Comparison of ENCODE assay signal across 1 cellular context in the genomic region with DNA sequence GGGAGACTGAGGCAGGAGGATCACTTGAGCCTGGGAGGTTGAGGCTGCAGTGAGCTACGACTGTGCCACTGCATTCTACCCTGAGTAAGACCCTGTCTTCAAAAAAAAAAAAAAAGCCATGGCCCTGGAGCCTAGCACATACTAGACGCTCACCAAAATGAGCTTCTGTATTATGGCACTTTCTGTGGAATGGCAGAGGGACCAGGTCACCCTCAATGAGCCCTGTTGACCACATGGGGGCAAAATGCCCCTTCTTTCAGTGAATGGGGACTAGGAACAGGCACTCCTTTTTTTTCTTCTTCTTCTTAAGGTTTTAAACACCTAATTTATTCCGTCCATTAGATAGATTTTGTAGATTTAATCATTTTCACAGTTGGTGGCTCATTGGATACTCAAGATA.
TF ChIP-seq lines count a peak whose summit lies in the region.

No MANE protein-coding gene starts in this region.

TF ChIP-seq in A549, 52 proteins besides CTCF, POLR2A, EP300 and RAD21 (continued from another document):
- TF ChIP-seq REST (IDR thresholded peaks at IDR 0.05) (no peak), POLR2AphosphoS2 (conservative IDR thresholded peaks at IDR 0.05; ENCODE audit: low read length) (no peak), RCOR1 (IDR thresholded peaks at IDR 0.05; ENCODE audit: low read depth, low read length) (no peak), CHD2 (IDR thresholded peaks at IDR 0.05; ENCODE audit: low read length, partially characterized antibody) (no peak), FOSL2 (IDR thresholded peaks at IDR 0.05) (no peak), FOSL2 (CRISPR knock-in tag; IDR thresholded peaks at IDR 0.05) (no peak), KDM1A (IDR thresholded peaks at IDR 0.05; ENCODE audit: low read depth) (no peak), EHMT2 (IDR thresholded peaks at IDR 0.05; ENCODE audit: low read depth) (no peak), HEYL (CRISPR knock-in tag; IDR thresholded peaks at IDR 0.05) (no peak), FOSB (CRISPR knock-in tag; IDR thresholded peaks at IDR 0.05) (no peak), ZC3H11A (IDR thresholded peaks at IDR 0.05) (no peak), HMGXB4 (CRISPR knock-in tag; IDR thresholded peaks at IDR 0.05; ENCODE audit: borderline replicate concordance) (no peak), ESRRA (IDR thresholded peaks at IDR 0.05; ENCODE audit: borderline replicate concordance, low read length) (no peak)
- TF ChIP-seq, protein P1, sequence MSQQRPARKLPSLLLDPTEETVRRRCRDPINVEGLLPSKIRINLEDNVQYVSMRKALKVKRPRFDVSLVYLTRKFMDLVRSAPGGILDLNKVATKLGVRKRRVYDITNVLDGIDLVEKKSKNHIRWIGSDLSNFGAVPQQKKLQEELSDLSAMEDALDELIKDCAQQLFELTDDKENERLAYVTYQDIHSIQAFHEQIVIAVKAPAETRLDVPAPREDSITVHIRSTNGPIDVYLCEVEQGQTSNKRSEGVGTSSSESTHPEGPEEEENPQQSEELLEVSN (IDR thresholded peaks at IDR 0.05; ENCODE audit: borderline replicate concordance, low read depth): no peak
